9 cellular contexts compared by ENCODE assay signal in genomic region chr12:93536766-93537515, GRCh38. TPM values are rescaled to one million over a fixed set of nuclear protein-coding genes. Genes with fewer than 3 reads are reported as not detected.
DNase-seq lines count a peak whose midpoint lies in the region; ATAC-seq and TF ChIP-seq lines count a peak whose summit lies in the region.
"Had no signal": no experiment of that assay in that cellular context is flagged by ENCODE, and none has a peak within 500 bp of the region (broad histone marks: within the 10 kb centered on the region; RNA-seq: fewer than 3 reads in every experiment).

No MANE protein-coding gene starts in this region.

- no peak for TF ChIP-seq POLR2A in ovary (IDR thresholded peaks at IDR 0.05)

- H3K27me3 Mint-ChIP-seq in HFFc6 (ENCODE audit: insufficient read depth): peaks cover 1% of the 10 kb centered on the region; the same call in 1 of the 2 replicates

- H3K9me2 ChIP-seq in MM.1S (replicated peaks; ENCODE audit: insufficient read depth, low read length) (no peaks in the 10 kb centered on the region), neural cell (ENCODE audit: insufficient read depth, low read length) (no peaks in the 10 kb centered on the region)

- H3K4me1 ChIP-seq in MM.1S (ENCODE audit: low read length): peaks cover 16% of the 10 kb centered on the region
- no peaks in the 10 kb centered on the region for H3K4me1 ChIP-seq in ovary (ENCODE audit: insufficient read depth)

- no peak overlapping the region for H3K4me3 Mint-ChIP-seq in HFFc6

- H3K4me3 ChIP-seq in MM.1S (ENCODE audit: low read length): peak overlapping the region; percentile 19
- H3K4me3 ChIP-seq in neural cell (ENCODE audit: low read length): peak overlapping the region; percentile 41
- H3K4me3 ChIP-seq in ovary: no peak overlapping the region

- DNase-seq in HFFc6 (peak; percentile 66), MM.1S (peak; percentile 64), ovary (no peak), occipital lobe (lab: John Stamatoyannopoulos, UW) (no peak), HPDE6-E6E7 (ENCODE audit: extremely low spot score) (no peak)
- no peak for DNase-seq in activated effector memory CD4-positive, alpha-beta T cell treated with anti-CD3 and anti-CD28 coated beads, Interleukin-2, amount 50 U/mL, for 16 hours
- DNase-seq: dermis blood vessel endothelial cell had no signal

- peak overlapping the region; percentile 33; the same call in 1 of the 2 replicates for H3K27ac Mint-ChIP-seq in HFFc6

- H2AFZ ChIP-seq in MM.1S (ENCODE audit: low read length): peak overlapping the region; percentile 87
- H2AFZ ChIP-seq in neural cell (ENCODE audit: low read depth, low read length): no peak overlapping the region

- H3K79me2 ChIP-seq in MM.1S (ENCODE audit: low read length) (no peaks in the 10 kb centered on the region), neural cell (replicated peaks; ENCODE audit: insufficient read depth, low read length) (no peaks in the 10 kb centered on the region)

- intact Hi-C loops in ovary (cut with DNase I): no loop called here

- TF ChIP-seq CTCF in HFFc6 (IDR thresholded peaks at IDR 0.05) (no peak), MM.1S (IDR thresholded peaks at IDR 0.05; ENCODE audit: low read length) (no peak), neural cell (IDR thresholded peaks at IDR 0.05; ENCODE audit: poor library complexity, severe bottlenecking) (no peak), ovary (IDR thresholded peaks at IDR 0.05) (no peak)

- H3K9ac ChIP-seq in MM.1S (ENCODE audit: low read length): peak overlapping the region; percentile 4; the same call in 1 of the 2 replicates
- H3K9ac ChIP-seq in neural cell (ENCODE audit: low read length): peak overlapping the region; percentile 40

- H4K20me1 ChIP-seq in MM.1S (ENCODE audit: insufficient read depth, low read length): no peaks in the 10 kb centered on the region
- H4K20me1 ChIP-seq in neural cell (ENCODE audit: insufficient read depth): no peaks in the 10 kb centered on the region

- H3K9me3 ChIP-seq in MM.1S (replicated peaks; ENCODE audit: insufficient read depth, low read length) (no peaks in the 10 kb centered on the region), neural cell (ENCODE audit: low read length) (no peaks in the 10 kb centered on the region), ovary (no peaks in the 10 kb centered on the region)

- no peak for TF ChIP-seq RAD21 in neural cell (conservative IDR thresholded peaks at IDR 0.05)

- H3F3A ChIP-seq in MM.1S (ENCODE audit: insufficient read depth, low read length) (peaks cover 14% of the 10 kb centered on the region), neural cell (ENCODE audit: insufficient read depth, low read length, poor library complexity, severe bottlenecking) (no peaks in the 10 kb centered on the region)

- H3K9me3 Mint-ChIP-seq in HFFc6: no peaks in the 10 kb centered on the region

- peaks cover 17% of the 10 kb centered on the region for H3K4me1 Mint-ChIP-seq in HFFc6 (ENCODE audit: low read depth)

- H3K27ac ChIP-seq in MM.1S (ENCODE audit: low read length) (peak overlapping the region; percentile 51), neural cell (ENCODE audit: low read length) (peak overlapping the region; percentile 56), ovary (no peak overlapping the region)

- WGBS in ovary, 3 donors: 57 to 64% (median 62%) methylated on average over 5 of the region's 5 CpGs

- H3K4me2 ChIP-seq in MM.1S (ENCODE audit: low read depth, low read length) (peak overlapping the region; percentile 93), neural cell (ENCODE audit: low read length) (no peak overlapping the region)

- H3K27me3 ChIP-seq in MM.1S (replicated peaks; ENCODE audit: insufficient read depth, low read length) (no peaks in the 10 kb centered on the region), neural cell (ENCODE audit: insufficient read depth, low read depth, low read length) (no peaks in the 10 kb centered on the region), ovary (no peaks in the 10 kb centered on the region)

- peak; percentile 93 for ATAC-seq in GM18867 (IDR thresholded peaks at IDR 0.05; ENCODE audit: unreplicated experiment)

- no peaks in the 10 kb centered on the region; the same call in 1 of the 2 replicates for H3K36me3 Mint-ChIP-seq in HFFc6 (ENCODE audit: low read depth)

- TF ChIP-seq EP300 in neural cell (conservative IDR thresholded peaks at IDR 0.05; ENCODE audit: poor library complexity, severe bottlenecking) (peak; percentile 13), ovary (IDR thresholded peaks at IDR 0.05) (no peak)

- H3K36me3 ChIP-seq in MM.1S (replicated peaks; ENCODE audit: insufficient read depth, low read length) (no peaks in the 10 kb centered on the region), neural cell (ENCODE audit: insufficient read depth, low read length) (no peaks in the 10 kb centered on the region), ovary (no peaks in the 10 kb centered on the region)

TF ChIP-seq in neural cell, 6 proteins besides CTCF, POLR2A, EP300 and RAD21:
- no peak for TF ChIP-seq POLR2AphosphoS5 (IDR thresholded peaks at IDR 0.05)
- no peak for TF ChIP-seq REST (IDR thresholded peaks at IDR 0.05; ENCODE audit: borderline replicate concordance)
- no peak for TF ChIP-seq MXI1 (conservative IDR thresholded peaks at IDR 0.05; ENCODE audit: poor library complexity, severe bottlenecking)
- no peak for TF ChIP-seq EZH2 (IDR thresholded peaks at IDR 0.05; ENCODE audit: borderline replicate concordance, insufficient read depth, low read length, poor library complexity, severe bottlenecking)
- no peak for TF ChIP-seq TAF1 (IDR thresholded peaks at IDR 0.05; ENCODE audit: low read depth)
- TF ChIP-seq SMC3 (conservative IDR thresholded peaks at IDR 0.05; ENCODE audit: poor library complexity): no peak

RNA-seq across cellular contexts. Expression of gene SOCS2, which starts 35.5 kb away (rescaled TPM):
- 10 to 100 TPM; 32.2 to 64.4 (median 58.8) TPM for total RNA-seq in HFFc6 (2021; fragmentation: NEBNext Ultra II Directional; extraction: Animal tissue kit (Norgen Biotek cat#: 25700))
- polyA plus RNA-seq in neural cell (115 and 119 TPM in 2 replicates), ovary (10 to 100 TPM; 21.5 to 41.5 TPM)
- polyA minus RNA-seq in neural cell: 110 and 112 TPM in 2 replicates
- total RNA-seq in ovary (10 to 100 TPM; 10.0 to 67.9 (median 20.4) TPM), occipital lobe (71.4 TPM)

Comparison
In these comparisons a context has a peak if more than half of its experiments do, and no peak if none do; other contexts are left out.
1. DNase-seq: peak in HFFc6 (single experiment) and MM.1S (single experiment); none in ovary (0 of 5), occipital lobe (single experiment), activated effector memory CD4-positive, alpha-beta T cell treated with anti-CD3 and anti-CD28 coated beads, Interleukin-2, amount 50 U/mL, for 16 hours (single experiment) and HPDE6-E6E7 (single experiment).
2. H3K27ac ChIP-seq: peak in MM.1S (single experiment) and neural cell (single experiment); none in ovary (0 of 2).